In the genomic region with DNA sequence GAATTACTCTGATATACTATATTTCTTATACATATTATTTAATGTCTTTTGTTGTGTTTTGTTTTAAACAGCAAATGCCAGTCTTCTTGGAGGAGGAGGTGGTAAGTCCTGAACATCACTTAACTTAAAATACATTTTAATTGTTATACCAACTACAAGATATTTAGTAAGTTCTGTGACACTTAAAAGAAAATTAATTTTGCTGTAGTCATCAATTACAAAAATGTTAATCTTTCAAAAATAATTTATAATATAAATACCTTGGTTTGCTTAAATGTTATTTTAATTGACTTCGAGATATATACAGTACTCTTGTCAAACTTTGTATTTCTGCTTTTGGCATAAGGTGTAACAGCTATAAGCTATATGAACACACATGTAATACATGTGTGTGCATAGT, we compare ENCODE assay signal across 22 cellular contexts.
DNase-seq lines count a peak whose midpoint lies in the region; ATAC-seq, FAIRE-seq and TF ChIP-seq lines count a peak whose summit lies in the region.
"Had no signal": no experiment of that assay in that cellular context is flagged by ENCODE, and none has a peak within 500 bp of the region (broad histone marks: within the 10 kb centered on the region; RNA-seq: fewer than 3 reads in every experiment).

No MANE protein-coding gene starts in this region.

- CTCF ChIA-PET in A549 (lab: Yijun Ruan, JAX): no interaction called here
- CTCF ChIA-PET in K562 (lab: Yijun Ruan, JAX; ENCODE audit: low intra/inter-chr PET ratio): no interaction called here

- TF ChIP-seq EP300 in A549 (IDR thresholded peaks at IDR 0.05) (no peak), K562 (IDR thresholded peaks at IDR 0.05; ENCODE audit: low read length) (no peak), esophagus muscularis mucosa (IDR thresholded peaks at IDR 0.05) (no peak)

- POLR2A ChIA-PET in A549 (lab: Yijun Ruan, JAX): no interaction called here
- POLR2A ChIA-PET in K562 (lab: Yijun Ruan, JAX): no interaction called here

- intact Hi-C loops in K562 (cut with micrococcal nuclease) (no loop called here), esophagus muscularis mucosa (cut with DNase I) (no loop called here)

- no peak overlapping the region for H2AFZ ChIP-seq in K562 (ENCODE audit: low read depth, low read length)

- H3K9ac ChIP-seq in K562 (ENCODE audit: insufficient read depth in 1 of 2, low read depth in 2 of 2, low read length in 2 of 2): no peak overlapping the region
- H3K9ac ChIP-seq: BLaER1 treated with 17β-estradiol and CSF1 and Interleukin-3, amounts not matched to agents 10 nM and 100 nM had no signal

- TF ChIP-seq RAD21 in A549 (conservative IDR thresholded peaks at IDR 0.05 in 1 of 2, IDR thresholded peaks at IDR 0.05 in 1 of 2) (no peak), K562 (CRISPR knock-in tag; conservative IDR thresholded peaks at IDR 0.05 in 1 of 2, IDR thresholded peaks at IDR 0.05 in 1 of 2) (no peak)

- BruUV-seq in K562 (replicated peaks; lab: Mats Ljungman, UMichigan): no TSS peak

- H3K27me3 ChIP-seq in K562 (ENCODE audit: control insufficient read depth in 2 of 2, insufficient read depth in 2 of 2, low read length in 2 of 2) (no peaks in the 10 kb centered on the region), esophagus muscularis mucosa (no peaks in the 10 kb centered on the region)
- H3K27me3 ChIP-seq: BLaER1 treated with 17β-estradiol and CSF1 and Interleukin-3, amounts not matched to agents 10 nM and 100 nM had no signal

- ATAC-seq in A549 (no peak), K562 (no peak), HG03460 (IDR thresholded peaks at IDR 0.05; ENCODE audit: unreplicated experiment) (no peak)
- ATAC-seq: CD8-positive, alpha-beta T cell had no signal

- DNase-seq in A549 (ENCODE audit: low read depth in 1 of 2, low spot score in 1 of 2) (no peak), K562 (ENCODE audit: extremely low read depth in 1 of 4, low spot score in 3 of 4) (no peak), esophagus muscularis mucosa (ENCODE audit: extremely low spot score) (no peak), AG20443 (ENCODE audit: low spot score) (no peak), NCI-H1436 (lab: John Stamatoyannopoulos, UW) (no peak)
- DNase-seq: 8988T; ACHN; AML-193; Caco-2; Calu3; CD4-positive, alpha-beta T cell; CD8-positive, alpha-beta T cell; DMS79 treated with DMSO at 0.1 percent for 48 hours; GF-D8 had no signal

- H3K4me3 ChIP-seq in A549 (no peak overlapping the region), K562 (no peak overlapping the region), esophagus muscularis mucosa (no peak overlapping the region)
- H3K4me3 ChIP-seq: BLaER1 treated with 17β-estradiol and CSF1 and Interleukin-3, amounts not matched to agents 10 nM and 100 nM had no signal

- no peaks in the 10 kb centered on the region for H4K20me1 ChIP-seq in K562 (replicated peaks; ENCODE audit: control insufficient read depth, insufficient read depth, low read length)
- H4K20me1 ChIP-seq: BLaER1 treated with 17β-estradiol and CSF1 and Interleukin-3, amounts not matched to agents 10 nM and 100 nM had no signal

- no peaks in the 10 kb centered on the region for H3K36me3 ChIP-seq in K562 (ENCODE audit: control insufficient read depth, insufficient read depth, low read length)
- no peaks in the 10 kb centered on the region for H3K36me3 ChIP-seq in esophagus muscularis mucosa
- H3K36me3 ChIP-seq: BLaER1 treated with 17β-estradiol and CSF1 and Interleukin-3, amounts not matched to agents 10 nM and 100 nM had no signal

- TF ChIP-seq CTCF in A549 (IDR thresholded peaks at IDR 0.05) (no peak), K562 (IDR thresholded peaks at IDR 0.05 in 2 of 3, conservative IDR thresholded peaks at IDR 0.05 in 1 of 3; ENCODE audit: insufficient read depth in 2 of 3, low read depth in 1 of 3, low read length in 3 of 3) (no peak), esophagus muscularis mucosa (IDR thresholded peaks at IDR 0.05) (no peak)

- H3K4me2 ChIP-seq in A549: no peak overlapping the region
- H3K4me2 ChIP-seq in K562 (ENCODE audit: insufficient read depth, low read length): no peak overlapping the region
- H3K4me2 ChIP-seq: BLaER1 treated with 17β-estradiol and CSF1 and Interleukin-3, amounts not matched to agents 10 nM and 100 nM had no signal

- TF ChIP-seq POLR2A in A549 (IDR thresholded peaks at IDR 0.05; ENCODE audit: low read length) (no peak), K562 (conservative IDR thresholded peaks at IDR 0.05) (no peak), esophagus muscularis mucosa (IDR thresholded peaks at IDR 0.05; ENCODE audit: low read depth) (no peak)

- H3K4me1 ChIP-seq in A549 (peaks cover 10% of the 10 kb centered on the region; the same call in 1 of the 3 replicates), K562 (replicated peaks in 1 of 2; ENCODE audit: control insufficient read depth in 2 of 2, insufficient read depth in 2 of 2, low read length in 2 of 2) (no peaks in the 10 kb centered on the region), esophagus muscularis mucosa (peaks cover 0 to 6% (median 0%) of the 10 kb centered on the region in 4 donors)
- H3K4me1 ChIP-seq: BLaER1 treated with 17β-estradiol and CSF1 and Interleukin-3, amounts not matched to agents 10 nM and 100 nM; Caco-2 had no signal

- H3K27ac ChIP-seq in A549 (no peak overlapping the region), K562 (ENCODE audit: extremely low read depth, low read depth, low read length) (no peak overlapping the region), esophagus muscularis mucosa (replicated peaks in 1 of 4) (no peak overlapping the region)
- H3K27ac ChIP-seq: BLaER1 treated with 17β-estradiol and CSF1 and Interleukin-3, amounts not matched to agents 10 nM and 100 nM; C4-2B had no signal

- no peaks in the 10 kb centered on the region for H3K79me2 ChIP-seq in K562 (ENCODE audit: control insufficient read depth, insufficient read depth, low read length)

- H3K9me3 ChIP-seq in A549 (no peaks in the 10 kb centered on the region), K562 (replicated peaks; ENCODE audit: control insufficient read depth, insufficient read depth, low read depth, low read length) (no peaks in the 10 kb centered on the region), esophagus muscularis mucosa (no peaks in the 10 kb centered on the region)
- H3K9me3 ChIP-seq: BLaER1 treated with 17β-estradiol and CSF1 and Interleukin-3, amounts not matched to agents 10 nM and 100 nM; Caco-2 had no signal

- no peaks in the 10 kb centered on the region for H3K9me1 ChIP-seq in K562 (ENCODE audit: control insufficient read depth, insufficient read depth, low read length)

- WGBS in A549 (ENCODE audit: missing lambda C conversion rate): 57% methylated on average over 1 of the region's 1 CpG
- WGBS in K562 (ENCODE audit: insufficient coverage, low coverage, missing lambda C conversion rate): 0% methylated on average over 1 of the region's 1 CpG
- WGBS in esophagus muscularis mucosa: 69% methylated on average over 1 of the region's 1 CpG

- in situ Hi-C loops in K562 (cut with MboI): no loop called here

- peak; percentile 6 for FAIRE-seq in A204.1 (lab: Jason Lieb, UNC)
- FAIRE-seq in A549 (lab: Jason Lieb, UNC): peak; percentile 61
- no peak for FAIRE-seq in K562 (lab: Jason Lieb, UNC)
- FAIRE-seq in islet of Langerhans (lab: Jason Lieb, UNC): peak; percentile 69
- FAIRE-seq: D721Med, GM12891, GM19239 had no signal

TF ChIP-seq in A549, 52 proteins besides CTCF, POLR2A, EP300 and RAD21:
- TF ChIP-seq, protein P1, sequence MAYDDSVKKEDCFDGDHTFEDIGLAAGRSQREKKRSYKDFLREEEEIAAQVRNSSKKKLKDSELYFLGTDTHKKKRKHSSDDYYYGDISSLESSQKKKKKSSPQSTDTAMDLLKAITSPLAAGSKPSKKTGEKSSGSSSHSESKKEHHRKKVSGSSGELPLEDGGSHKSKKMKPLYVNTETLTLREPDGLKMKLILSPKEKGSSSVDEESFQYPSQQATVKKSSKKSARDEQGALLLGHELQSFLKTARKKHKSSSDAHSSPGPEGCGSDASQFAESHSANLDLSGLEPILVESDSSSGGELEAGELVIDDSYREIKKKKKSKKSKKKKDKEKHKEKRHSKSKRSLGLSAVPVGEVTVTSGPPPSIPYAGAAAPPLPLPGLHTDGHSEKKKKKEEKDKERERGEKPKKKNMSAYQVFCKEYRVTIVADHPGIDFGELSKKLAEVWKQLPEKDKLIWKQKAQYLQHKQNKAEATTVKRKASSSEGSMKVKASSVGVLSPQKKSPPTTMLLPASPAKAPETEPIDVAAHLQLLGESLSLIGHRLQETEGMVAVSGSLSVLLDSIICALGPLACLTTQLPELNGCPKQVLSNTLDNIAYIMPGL (CRISPR knock-in tag; IDR thresholded peaks at IDR 0.05; ENCODE audit: borderline replicate concordance): no peak
- TF ChIP-seq MAFK (IDR thresholded peaks at IDR 0.05; ENCODE audit: partially characterized antibody): peak; percentile 70

TF ChIP-seq in K562, 482 proteins besides CTCF, POLR2A, EP300 and RAD21:
- TF ChIP-seq ZNF316 (IDR thresholded peaks at IDR 0.05) (peak; percentile 19; the same call in 1 of the 2 replicates), HDAC6 (IDR thresholded peaks at IDR 0.05; ENCODE audit: low read depth, low read length) (no peak), ZNF764 (CRISPR knock-in tag; IDR thresholded peaks at IDR 0.05; ENCODE audit: low read depth) (no peak)
TF ChIP-seq in K562: peak in this region for 1.
